Comparison of ENCODE assay signal across 11 cellular contexts in the genomic region with DNA sequence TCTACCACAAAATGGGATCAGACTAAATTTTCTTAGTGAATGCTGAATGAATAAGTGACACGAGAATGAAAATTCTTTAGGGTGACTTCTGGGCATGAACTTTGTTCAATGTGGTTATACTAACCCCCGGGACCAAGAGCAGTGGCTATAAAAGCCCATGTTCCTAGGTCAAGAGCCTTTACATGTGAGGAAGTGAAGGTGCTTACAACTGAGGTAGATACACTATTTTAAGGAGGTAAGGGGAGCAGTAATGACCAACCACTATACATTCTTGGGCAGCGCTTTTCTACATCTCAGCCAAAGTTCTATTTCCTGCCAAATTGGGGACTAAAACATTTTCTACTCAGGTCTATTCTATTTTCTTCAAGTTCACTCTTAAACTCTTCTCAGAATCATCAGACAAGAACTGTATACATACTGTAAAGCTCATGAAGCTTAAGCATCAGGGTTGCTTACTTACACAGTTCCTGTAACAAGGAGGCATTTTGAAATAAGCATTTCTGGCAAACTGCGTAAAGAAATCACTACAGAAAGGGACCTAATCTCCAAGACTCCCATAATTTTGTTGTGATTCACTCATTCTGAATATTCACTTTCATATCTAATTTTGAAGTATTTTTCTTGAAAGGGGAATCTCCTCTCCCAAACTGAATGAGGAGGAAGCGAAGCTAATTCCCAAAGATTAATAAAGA. TPM values are rescaled to one million over a fixed set of nuclear protein-coding genes. Genes with fewer than 3 reads are reported as not detected.
DNase-seq lines count a peak whose midpoint lies in the region; ATAC-seq and TF ChIP-seq lines count a peak whose summit lies in the region.
"Had no signal": no experiment of that assay in that cellular context is flagged by ENCODE, and none has a peak within 500 bp of the region (broad histone marks: within the 10 kb centered on the region; RNA-seq: fewer than 3 reads in every experiment).

No MANE protein-coding gene starts in this region.

- H3K27me3 ChIP-seq in kidney epithelial cell (ENCODE audit: control insufficient read depth, insufficient read depth, low read length) (no peaks in the 10 kb centered on the region), subcutaneous abdominal adipose tissue (ENCODE audit: control insufficient read depth in 5 of 5, insufficient read depth in 4 of 5, low read length in 5 of 5) (no peaks in the 10 kb centered on the region)

- no peak for ATAC-seq in activated naive CD4-positive, alpha-beta T cell treated with anti-CD3 and anti-CD28 coated beads, Interleukin-2, amount 50 U/mL, for 72 hours

- H3K4me3 ChIP-seq in kidney epithelial cell (ENCODE audit: low read depth, low read length) (peak overlapping the region; percentile 97), subcutaneous abdominal adipose tissue (ENCODE audit: low read depth in 1 of 5, low read length in 5 of 5) (peak overlapping the region in 3 of 5 donors; percentile 72 to 94 (median 79))

- no peaks in the 10 kb centered on the region for H3K27me3 Mint-ChIP-seq in MCF 10A (ENCODE audit: insufficient read depth, unreplicated experiment)
- H3K27me3 Mint-ChIP-seq in activated T-helper 1 cell treated with anti-CD3 and anti-CD28 coated beads, Interleukin-12 subunit alpha, Interleukin-12 subunit beta, Interleukin-2, Interleukin-4 antibody, amounts not matched to agents 30 ng/mL and 10 ng/mL and 1 ng/mL, durations not matched to agents 14 hours and 24 hours and 36 hours (ENCODE audit: insufficient read depth) = peaks cover 65% of the 10 kb centered on the region

- H3K9me3 Mint-ChIP-seq in MCF 10A (ENCODE audit: unreplicated experiment) = no peaks in the 10 kb centered on the region
- peaks cover 13% of the 10 kb centered on the region for H3K9me3 Mint-ChIP-seq in activated T-helper 1 cell treated with anti-CD3 and anti-CD28 coated beads, Interleukin-12 subunit alpha, Interleukin-12 subunit beta, Interleukin-2, Interleukin-4 antibody, amounts not matched to agents 30 ng/mL and 10 ng/mL and 1 ng/mL, durations not matched to agents 14 hours and 24 hours and 36 hours
- peaks cover 11 to 16% of the 10 kb centered on the region in 2 donors for H3K9me3 Mint-ChIP-seq in activated naive CD4-positive, alpha-beta T cell treated with anti-CD3 and anti-CD28 coated beads, Interleukin-2, amount 50 U/mL, for 72 hours

- POLR2A ChIA-PET in MCF 10A (lab: Yijun Ruan, JAX) = interaction anchor here (0.5 to 5.2 kb wide), 7 partner anchors 10 to 175 kb away, joined by 3 to 69 read pairs (median 4); a partner anchor contains a TSS

- H3K9ac ChIP-seq in subcutaneous abdominal adipose tissue (ENCODE audit: low read length in 5 of 5) = peak overlapping the region in 2 of 5 donors; percentile 14 to 77

- intact Hi-C loops in MCF 10A (cut with micrococcal nuclease) = no loop called here
- intact Hi-C loops in activated T-helper 1 cell treated with anti-CD3 and anti-CD28 coated beads, Interleukin-12 subunit alpha, Interleukin-12 subunit beta, Interleukin-2, Interleukin-4 antibody, amounts not matched to agents 30 ng/mL and 10 ng/mL and 1 ng/mL, durations not matched to agents 14 hours and 24 hours and 36 hours (cut with micrococcal nuclease) = loop anchor here (10.0 kb wide), 1 partner anchor 169 kb away; a partner anchor contains a TSS

- TF ChIP-seq CTCF in MCF 10A (IDR thresholded peaks at IDR 0.05; ENCODE audit: unreplicated experiment) (no peak), kidney epithelial cell (IDR thresholded peaks at IDR 0.05; ENCODE audit: insufficient read depth, low read length, poor library complexity, severe bottlenecking) (no peak)

- CTCF ChIA-PET in MCF 10A (lab: Yijun Ruan, JAX) = interaction anchor here (0.6 to 4.4 kb wide), 5 partner anchors 9 to 183 kb away, joined by 3 to 22 read pairs (median 4); a partner anchor contains a TSS

- H3K4me3 Mint-ChIP-seq in MCF 10A (ENCODE audit: unreplicated experiment) = peak overlapping the region; percentile 82
- no peak overlapping the region for H3K4me3 Mint-ChIP-seq in activated T-helper 1 cell treated with anti-CD3 and anti-CD28 coated beads, Interleukin-12 subunit alpha, Interleukin-12 subunit beta, Interleukin-2, Interleukin-4 antibody, amounts not matched to agents 30 ng/mL and 10 ng/mL and 1 ng/mL, durations not matched to agents 14 hours and 24 hours and 36 hours

- H3K27ac ChIP-seq in subcutaneous abdominal adipose tissue (ENCODE audit: low read depth, low read length) = peak overlapping the region; percentile 69

- TSS peak; percentile 43 for BruUV-seq in MCF 10A (replicated peaks; lab: Mats Ljungman, UMichigan)

- H3K27ac Mint-ChIP-seq in MCF 10A (ENCODE audit: low read depth, unreplicated experiment) = peak overlapping the region; percentile 77
- H3K27ac Mint-ChIP-seq in activated T-helper 1 cell treated with anti-CD3 and anti-CD28 coated beads, Interleukin-12 subunit alpha, Interleukin-12 subunit beta, Interleukin-2, Interleukin-4 antibody, amounts not matched to agents 30 ng/mL and 10 ng/mL and 1 ng/mL, durations not matched to agents 14 hours and 24 hours and 36 hours = no peak overlapping the region
- H3K27ac Mint-ChIP-seq in activated naive CD4-positive, alpha-beta T cell treated with anti-CD3 and anti-CD28 coated beads, Interleukin-2, amount 50 U/mL, for 72 hours = no peak overlapping the region
- H3K27ac Mint-ChIP-seq: activated naive CD4-positive, alpha-beta T cell treated with anti-CD3 and anti-CD28 coated beads, Interleukin-2, amount 50 U/mL, for 24 hours; IgD-negative memory B cell had no signal

- H3K36me3 Mint-ChIP-seq in MCF 10A (ENCODE audit: insufficient read depth, unreplicated experiment) = peaks cover 7% of the 10 kb centered on the region
- no peaks in the 10 kb centered on the region for H3K36me3 Mint-ChIP-seq in activated T-helper 1 cell treated with anti-CD3 and anti-CD28 coated beads, Interleukin-12 subunit alpha, Interleukin-12 subunit beta, Interleukin-2, Interleukin-4 antibody, amounts not matched to agents 30 ng/mL and 10 ng/mL and 1 ng/mL, durations not matched to agents 14 hours and 24 hours and 36 hours (ENCODE audit: low read depth)
- H3K36me3 Mint-ChIP-seq in activated naive CD4-positive, alpha-beta T cell treated with anti-CD3 and anti-CD28 coated beads, Interleukin-2, amount 50 U/mL, for 72 hours = peaks cover 15 to 22% of the 10 kb centered on the region in 2 donors
- H3K36me3 Mint-ChIP-seq: activated naive CD4-positive, alpha-beta T cell treated with anti-CD3 and anti-CD28 coated beads, Interleukin-2, amount 50 U/mL, for 24 hours had no signal

- DNase-seq in HT1080 (ENCODE audit: low read depth) (peak; percentile 49), MCF 10A (ENCODE audit: unreplicated experiment) (no peak), kidney epithelial cell (ENCODE audit: low read depth) (no peak), LoVo (ENCODE audit: low spot score) (no peak), NCI-H1930 (lab: John Stamatoyannopoulos, UW) (no peak)
- no peak for DNase-seq in activated T-helper 1 cell treated with anti-CD3 and anti-CD28 coated beads, Interleukin-12 subunit alpha, Interleukin-12 subunit beta, Interleukin-2, Interleukin-4 antibody, amounts not matched to agents 30 ng/mL and 10 ng/mL and 1 ng/mL, durations not matched to agents 14 hours and 24 hours and 36 hours (ENCODE audit: low spot score)
- no peak for DNase-seq in activated naive CD4-positive, alpha-beta T cell treated with anti-CD3 and anti-CD28 coated beads, Interleukin-2, amount 50 U/mL, for 72 hours (ENCODE audit: low spot score in 2 of 2)
- DNase-seq: NCI-H2171 treated with DMSO at 0.1 percent for 48 hours had no signal

- peaks cover 0 to 10% (median 4%) of the 10 kb centered on the region in 5 donors for H3K9me3 ChIP-seq in subcutaneous abdominal adipose tissue (ENCODE audit: control insufficient read depth in 5 of 5, low read length in 5 of 5)

- no peaks in the 10 kb centered on the region for H3K36me3 ChIP-seq in kidney epithelial cell (ENCODE audit: control insufficient read depth, insufficient read depth, low read length)
- no peaks in the 10 kb centered on the region for H3K36me3 ChIP-seq in subcutaneous abdominal adipose tissue (ENCODE audit: control insufficient read depth in 5 of 5, insufficient read depth in 5 of 5, low read length in 5 of 5)

- H3K4me1 ChIP-seq in subcutaneous abdominal adipose tissue (ENCODE audit: control insufficient read depth in 5 of 5, insufficient read depth in 5 of 5, low read length in 5 of 5) = peaks cover 2 to 16% (median 13%) of the 10 kb centered on the region in 5 donors

- H3K4me1 Mint-ChIP-seq in MCF 10A (ENCODE audit: insufficient read depth, unreplicated experiment) = peaks cover 23% of the 10 kb centered on the region
- peaks cover 13% of the 10 kb centered on the region for H3K4me1 Mint-ChIP-seq in activated T-helper 1 cell treated with anti-CD3 and anti-CD28 coated beads, Interleukin-12 subunit alpha, Interleukin-12 subunit beta, Interleukin-2, Interleukin-4 antibody, amounts not matched to agents 30 ng/mL and 10 ng/mL and 1 ng/mL, durations not matched to agents 14 hours and 24 hours and 36 hours (ENCODE audit: low read depth)

RNA-seq across cellular contexts. Expression of a gene that starts 8.5 kb away (rescaled TPM):
- total RNA-seq in HT1080 (2014; rRNA removed; shearing (Covaris generic)) = 43.1 and 50.5 TPM in 2 replicates
- polyA plus RNA-seq in HT1080 (2015; cell fraction: cytosol; rRNA removed) = 85.0 and 112 TPM in 2 replicates
- 162 and 163 TPM in 2 replicates for polyA plus RNA-seq in HT1080 (2015; cell fraction: nucleus; rRNA removed)
- total RNA-seq in MCF 10A (2022) = 38.6 and 46.7 TPM in 2 replicates
- total RNA-seq in kidney epithelial cell = 80.4 and 82.3 TPM in 2 replicates
- total RNA-seq in activated T-helper 1 cell treated with anti-CD3 and anti-CD28 coated beads, Interleukin-12 subunit alpha, Interleukin-12 subunit beta, Interleukin-2, Interleukin-4 antibody, amounts not matched to agents 30 ng/mL and 10 ng/mL and 1 ng/mL, durations not matched to agents 14 hours and 24 hours and 36 hours = not detected in 2 replicates
- total RNA-seq in activated naive CD4-positive, alpha-beta T cell treated with anti-CD3 and anti-CD28 coated beads, Interleukin-2, amount 50 U/mL, for 72 hours = under 1 TPM in 1 of 2 donors, not detected in 1; 0.16 TPM
- polyA plus RNA-seq: IgD-negative memory B cell had no signal

Comparison
In these comparisons a context has a peak if more than half of its experiments do, and no peak if none do; other contexts are left out.
1. RNA of a gene that starts 8.5 kb away (total RNA-seq): 80.4 to 82.3 TPM in kidney epithelial cell, 43.1 to 50.5 TPM in HT1080 and 38.6 to 46.7 TPM in MCF 10A; 0.16 TPM in activated naive CD4-positive, alpha-beta T cell treated with anti-CD3 and anti-CD28 coated beads, Interleukin-2, amount 50 U/mL, for 72 hours and not detected in activated T-helper 1 cell treated with anti-CD3 and anti-CD28 coated beads, Interleukin-12 subunit alpha, Interleukin-12 subunit beta, Interleukin-2, Interleukin-4 antibody, amounts not matched to agents 30 ng/mL and 10 ng/mL and 1 ng/mL, durations not matched to agents 14 hours and 24 hours and 36 hours; every median in the first group is over 10 times any median in the second.